In the genomic region with DNA sequence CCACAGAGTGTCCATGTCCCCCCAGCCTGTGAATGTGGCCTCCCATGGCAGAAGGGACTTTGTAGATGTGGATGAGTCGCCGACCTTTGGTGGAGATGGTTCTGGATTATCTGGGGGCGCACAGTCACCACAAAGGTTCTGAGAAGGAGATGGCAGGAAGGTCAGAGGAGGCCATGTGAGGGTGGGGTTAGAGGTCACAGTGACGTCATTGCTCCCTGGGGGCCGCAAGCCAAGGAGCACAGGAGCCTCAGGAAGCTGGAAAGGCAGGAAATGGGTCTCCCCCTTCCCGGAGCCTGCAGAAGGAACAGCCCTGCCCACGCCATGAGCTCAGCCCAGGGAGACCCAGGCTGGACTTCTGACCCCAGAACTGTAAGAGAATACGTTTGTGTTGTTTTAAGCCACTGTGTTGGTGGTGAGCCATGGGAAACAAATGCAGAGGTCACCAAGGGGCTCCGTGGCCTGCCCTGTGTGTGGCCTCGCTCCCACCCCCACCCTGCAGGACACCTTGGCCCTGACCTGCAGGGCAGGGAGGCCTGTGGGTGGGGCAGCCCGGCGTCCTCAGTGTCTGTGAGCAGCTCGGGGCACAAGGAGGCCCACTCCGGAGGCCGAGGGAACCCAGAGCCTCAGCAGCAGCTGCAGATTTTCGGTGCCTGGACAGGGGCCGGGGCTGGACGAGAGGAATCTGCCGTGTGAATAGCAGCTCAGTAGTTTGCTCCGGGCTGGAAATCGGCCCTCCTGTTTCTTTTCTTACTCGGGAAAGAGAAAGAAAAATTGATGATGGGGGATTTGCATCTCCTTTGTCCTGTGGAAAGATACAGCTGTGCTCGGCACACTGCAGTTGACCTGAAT, we compare ENCODE assay signal across 1 cellular context.
TF ChIP-seq lines count a peak whose summit lies in the region.

No MANE protein-coding gene starts in this region.

TF ChIP-seq in K562, 482 proteins besides CTCF, POLR2A, EP300 and RAD21 (continued from another document):
- TF ChIP-seq, protein P1, sequence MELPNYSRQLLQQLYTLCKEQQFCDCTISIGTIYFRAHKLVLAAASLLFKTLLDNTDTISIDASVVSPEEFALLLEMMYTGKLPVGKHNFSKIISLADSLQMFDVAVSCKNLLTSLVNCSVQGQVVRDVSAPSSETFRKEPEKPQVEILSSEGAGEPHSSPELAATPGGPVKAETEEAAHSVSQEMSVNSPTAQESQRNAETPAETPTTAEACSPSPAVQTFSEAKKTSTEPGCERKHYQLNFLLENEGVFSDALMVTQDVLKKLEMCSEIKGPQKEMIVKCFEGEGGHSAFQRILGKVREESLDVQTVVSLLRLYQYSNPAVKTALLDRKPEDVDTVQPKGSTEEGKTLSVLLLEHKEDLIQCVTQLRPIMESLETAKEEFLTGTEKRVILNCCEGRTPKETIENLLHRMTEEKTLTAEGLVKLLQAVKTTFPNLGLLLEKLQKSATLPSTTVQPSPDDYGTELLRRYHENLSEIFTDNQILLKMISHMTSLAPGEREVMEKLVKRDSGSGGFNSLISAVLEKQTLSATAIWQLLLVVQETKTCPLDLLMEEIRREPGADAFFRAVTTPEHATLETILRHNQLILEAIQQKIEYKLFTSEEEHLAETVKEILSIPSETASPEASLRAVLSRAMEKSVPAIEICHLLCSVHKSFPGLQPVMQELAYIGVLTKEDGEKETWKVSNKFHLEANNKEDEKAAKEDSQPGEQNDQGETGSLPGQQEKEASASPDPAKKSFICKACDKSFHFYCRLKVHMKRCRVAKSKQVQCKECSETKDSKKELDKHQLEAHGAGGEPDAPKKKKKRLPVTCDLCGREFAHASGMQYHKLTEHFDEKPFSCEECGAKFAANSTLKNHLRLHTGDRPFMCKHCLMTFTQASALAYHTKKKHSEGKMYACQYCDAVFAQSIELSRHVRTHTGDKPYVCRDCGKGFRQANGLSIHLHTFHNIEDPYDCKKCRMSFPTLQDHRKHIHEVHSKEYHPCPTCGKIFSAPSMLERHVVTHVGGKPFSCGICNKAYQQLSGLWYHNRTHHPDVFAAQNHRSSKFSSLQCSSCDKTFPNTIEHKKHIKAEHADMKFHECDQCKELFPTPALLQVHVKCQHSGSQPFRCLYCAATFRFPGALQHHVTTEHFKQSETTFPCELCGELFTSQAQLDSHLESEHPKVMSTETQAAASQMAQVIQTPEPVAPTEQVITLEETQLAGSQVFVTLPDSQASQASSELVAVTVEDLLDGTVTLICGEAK (IDR thresholded peaks at IDR 0.05): no peak
- TF ChIP-seq, protein P1 (CRISPR knock-in tag; IDR thresholded peaks at IDR 0.05): no peak
- TF ChIP-seq, protein P2, sequence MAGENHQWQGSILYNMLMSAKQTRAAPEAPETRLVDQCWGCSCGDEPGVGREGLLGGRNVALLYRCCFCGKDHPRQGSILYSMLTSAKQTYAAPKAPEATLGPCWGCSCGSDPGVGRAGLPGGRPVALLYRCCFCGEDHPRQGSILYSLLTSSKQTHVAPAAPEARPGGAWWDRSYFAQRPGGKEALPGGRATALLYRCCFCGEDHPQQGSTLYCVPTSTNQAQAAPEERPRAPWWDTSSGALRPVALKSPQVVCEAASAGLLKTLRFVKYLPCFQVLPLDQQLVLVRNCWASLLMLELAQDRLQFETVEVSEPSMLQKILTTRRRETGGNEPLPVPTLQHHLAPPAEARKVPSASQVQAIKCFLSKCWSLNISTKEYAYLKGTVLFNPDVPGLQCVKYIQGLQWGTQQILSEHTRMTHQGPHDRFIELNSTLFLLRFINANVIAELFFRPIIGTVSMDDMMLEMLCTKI (IDR thresholded peaks at IDR 0.05; ENCODE audit: partially characterized antibody): no peak
- TF ChIP-seq RHOXF2B (CRISPR knock-in tag; conservative IDR thresholded peaks at IDR 0.05): no peak
- TF ChIP-seq SMAD4 (CRISPR knock-in tag; conservative IDR thresholded peaks at IDR 0.05): 0 out of 2 replicates have a peak, but pooled peaks have one; percentile 32
- TF ChIP-seq POLR3A (IDR thresholded peaks at IDR 0.05; ENCODE audit: borderline replicate concordance, extremely low read depth, insufficient read depth, insufficient read length): no peak
- TF ChIP-seq ZNF23 (CRISPR knock-in tag; IDR thresholded peaks at IDR 0.05): no peak
- TF ChIP-seq, protein P3, sequence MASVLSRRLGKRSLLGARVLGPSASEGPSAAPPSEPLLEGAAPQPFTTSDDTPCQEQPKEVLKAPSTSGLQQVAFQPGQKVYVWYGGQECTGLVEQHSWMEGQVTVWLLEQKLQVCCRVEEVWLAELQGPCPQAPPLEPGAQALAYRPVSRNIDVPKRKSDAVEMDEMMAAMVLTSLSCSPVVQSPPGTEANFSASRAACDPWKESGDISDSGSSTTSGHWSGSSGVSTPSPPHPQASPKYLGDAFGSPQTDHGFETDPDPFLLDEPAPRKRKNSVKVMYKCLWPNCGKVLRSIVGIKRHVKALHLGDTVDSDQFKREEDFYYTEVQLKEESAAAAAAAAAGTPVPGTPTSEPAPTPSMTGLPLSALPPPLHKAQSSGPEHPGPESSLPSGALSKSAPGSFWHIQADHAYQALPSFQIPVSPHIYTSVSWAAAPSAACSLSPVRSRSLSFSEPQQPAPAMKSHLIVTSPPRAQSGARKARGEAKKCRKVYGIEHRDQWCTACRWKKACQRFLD (CRISPR knock-in tag; IDR thresholded peaks at IDR 0.05): 0 out of 2 replicates have a peak, but pooled peaks have one; percentile 37
- no peak for TF ChIP-seq ZFX (CRISPR knock-in tag; IDR thresholded peaks at IDR 0.05)
- TF ChIP-seq, protein P4, sequence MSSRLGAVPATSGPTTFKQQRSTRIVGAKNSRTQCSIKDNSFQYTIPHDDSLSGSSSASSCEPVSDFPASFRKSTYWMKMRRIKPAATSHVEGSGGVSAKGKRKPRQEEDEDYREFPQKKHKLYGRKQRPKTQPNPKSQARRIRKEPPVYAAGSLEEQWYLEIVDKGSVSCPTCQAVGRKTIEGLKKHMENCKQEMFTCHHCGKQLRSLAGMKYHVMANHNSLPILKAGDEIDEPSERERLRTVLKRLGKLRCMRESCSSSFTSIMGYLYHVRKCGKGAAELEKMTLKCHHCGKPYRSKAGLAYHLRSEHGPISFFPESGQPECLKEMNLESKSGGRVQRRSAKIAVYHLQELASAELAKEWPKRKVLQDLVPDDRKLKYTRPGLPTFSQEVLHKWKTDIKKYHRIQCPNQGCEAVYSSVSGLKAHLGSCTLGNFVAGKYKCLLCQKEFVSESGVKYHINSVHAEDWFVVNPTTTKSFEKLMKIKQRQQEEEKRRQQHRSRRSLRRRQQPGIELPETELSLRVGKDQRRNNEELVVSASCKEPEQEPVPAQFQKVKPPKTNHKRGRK (tag; IDR thresholded peaks at IDR 0.05): no peak
- peak; percentile 93 for TF ChIP-seq NR2C2 (CRISPR knock-in tag; IDR thresholded peaks at IDR 0.05)
- peak; percentile 89 for TF ChIP-seq NR2C2 (tag; IDR thresholded peaks at IDR 0.05)
TF ChIP-seq in K562: peak in this region for 29.
